8 cellular contexts compared by ENCODE assay signal in the genomic region with DNA sequence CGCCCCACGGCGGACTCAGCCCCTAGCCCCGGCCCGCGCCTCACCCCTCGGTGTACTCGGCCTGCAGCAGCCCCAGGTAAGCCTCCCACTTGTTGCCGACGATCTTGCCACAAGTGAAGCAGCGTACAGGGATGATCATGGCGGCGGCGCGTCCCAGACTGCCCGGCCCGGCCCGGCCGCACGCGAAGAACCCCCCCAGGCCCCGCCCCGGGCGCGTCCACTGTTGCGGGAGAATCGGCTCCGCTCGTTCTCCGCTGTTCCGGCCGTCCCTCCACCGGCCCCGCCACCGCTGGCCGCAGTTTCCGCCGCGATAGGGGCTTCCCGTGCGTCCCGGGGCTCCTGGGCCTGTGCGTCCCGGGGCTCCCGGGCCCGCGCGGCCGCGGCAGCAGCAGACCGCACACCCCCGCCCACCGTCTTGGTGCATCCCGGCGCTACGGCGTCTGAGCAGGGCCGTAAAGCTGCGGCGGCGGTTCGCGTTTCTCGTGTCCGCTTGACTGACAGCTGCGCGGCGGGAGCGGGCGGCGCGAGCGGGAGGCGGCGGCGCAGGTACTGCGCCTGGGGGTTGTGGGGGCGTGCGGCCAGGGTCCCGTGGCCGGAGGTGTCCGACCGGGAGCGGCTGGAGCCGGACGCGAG. TPM values are rescaled to one million over a fixed set of nuclear protein-coding genes. Genes with fewer than 3 reads are reported as not detected.
DNase-seq lines count a peak whose midpoint lies in the region; ATAC-seq and TF ChIP-seq lines count a peak whose summit lies in the region.

Gene POLR2L, minus strand, starts transcription at position 160 of the 633 bp plus-strand sequence. Its CDS starts 21 bp downstream, at position 139.
A gene with protein sequence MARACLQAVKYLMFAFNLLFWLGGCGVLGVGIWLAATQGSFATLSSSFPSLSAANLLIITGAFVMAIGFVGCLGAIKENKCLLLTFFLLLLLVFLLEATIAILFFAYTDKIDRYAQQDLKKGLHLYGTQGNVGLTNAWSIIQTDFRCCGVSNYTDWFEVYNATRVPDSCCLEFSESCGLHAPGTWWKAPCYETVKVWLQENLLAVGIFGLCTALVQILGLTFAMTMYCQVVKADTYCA (plus strand): TSS at position 483 of the 633 bp plus-strand sequence. CDS start 7,453 bp downstream, outside the sequence.

- H2AFZ ChIP-seq in OCI-LY3 (ENCODE audit: low read depth, low read length), result peak within 1 kb of the TSS; percentile 69; the same call in 1 of the 2 replicates

- TF ChIP-seq CTCF in OCI-LY3 (IDR thresholded peaks at IDR 0.05; ENCODE audit: low read depth, low read length) (no peak), mucosa of descending colon (IDR thresholded peaks at IDR 0.05) (no peak)

- H3K4me1 ChIP-seq in CD8-positive, alpha-beta memory T cell (ENCODE audit: insufficient read depth, low read length), result peaks cover 29% of the 10 kb centered on the region
- H3K4me1 ChIP-seq in OCI-LY3 (ENCODE audit: low read length), result peaks cover 26% of the 10 kb centered on the region
- H3K4me1 ChIP-seq in mucosa of descending colon (ENCODE audit: low read depth), result peaks cover 49% of the 10 kb centered on the region

- peaks cover 12% of the 10 kb centered on the region for H4K20me1 ChIP-seq in OCI-LY3 (ENCODE audit: insufficient read depth, low read length)

- no peaks in the 10 kb centered on the region for H3K9me3 Mint-ChIP-seq in CD8-positive, alpha-beta memory T cell

- no peaks in the 10 kb centered on the region for H3K36me3 ChIP-seq in CD8-positive, alpha-beta memory T cell (ENCODE audit: insufficient read depth, low read length)
- H3K36me3 ChIP-seq in OCI-LY3 (replicated peaks; ENCODE audit: low read depth, low read length), result peaks cover 7% of the 10 kb centered on the region
- H3K36me3 ChIP-seq in mucosa of descending colon (ENCODE audit: low read depth), result no peaks in the 10 kb centered on the region

- POLR2A ChIA-PET in CD8-positive, alpha-beta memory T cell (lab: Charles Lee), result interaction anchor here (0.6 to 1.7 kb wide), 5 partner anchors 9 to 33 kb away, joined by 3 to 16 read pairs (median 6); partner anchors contain the start of genes PNPLA2 and RPLP2

- H3K4me1 Mint-ChIP-seq in CD8-positive, alpha-beta memory T cell, result peaks cover 15 to 33% (median 15%) of the 10 kb centered on the region in 3 donors

- no peaks in the 10 kb centered on the region for H3K9me3 ChIP-seq in CD8-positive, alpha-beta memory T cell (ENCODE audit: low read length)
- H3K9me3 ChIP-seq in OCI-LY3 (ENCODE audit: insufficient read depth, low read length) (no peaks in the 10 kb centered on the region), mucosa of descending colon (no peaks in the 10 kb centered on the region)

- H3K9ac ChIP-seq in OCI-LY3 (ENCODE audit: low read length), result peak within 1 kb of the TSS; percentile 85

- CTCF ChIA-PET in CD8-positive, alpha-beta memory T cell (lab: Charles Lee), result interaction anchor here (0.8 to 2.2 kb wide), 5 partner anchors 8 to 323 kb away, joined by 3 to 7 read pairs (median 3); partner anchors contain the start of gene CD151

- peak within 1 kb of the TSS; percentile 21 to 84 (median 68) for H3K27ac Mint-ChIP-seq in CD8-positive, alpha-beta memory T cell

- peaks cover 3 to 4% of the 10 kb centered on the region in 2 donors for H3K27me3 Mint-ChIP-seq in CD8-positive, alpha-beta memory T cell

- H3K4me3 Mint-ChIP-seq in CD8-positive, alpha-beta memory T cell, result peak within 1 kb of the TSS; percentile 84 to 91 (median 86)

- peaks cover 25% of the 10 kb centered on the region for H3K79me2 ChIP-seq in OCI-LY3 (ENCODE audit: low read length)

- H3K4me3 ChIP-seq in CD8-positive, alpha-beta memory T cell (ENCODE audit: low read length), result peak within 1 kb of the TSS; percentile 74
- H3K4me3 ChIP-seq in OCI-LY3 (ENCODE audit: low read length) (peak within 1 kb of the TSS; percentile 96), mucosa of descending colon (peak within 1 kb of the TSS; percentile 90)

- peak; percentile 79 to 90 (median 82) for DNase-seq in CD8-positive, alpha-beta memory T cell
- peak; percentile 85 for DNase-seq in HK-2 (ENCODE audit: unreplicated experiment)
- peak; percentile 86 for DNase-seq in activated T-cell treated with anti-CD3 and anti-CD28 coated beads for 4 hours
- peak; percentile 59 for DNase-seq in epithelial cell of prostate (ENCODE audit: low read depth, low spot score)
- peak; percentile 92 to 95 (median 93) for DNase-seq in mucosa of descending colon
- peak; percentile 72 to 79 for DNase-seq in stimulated activated CD8-positive, alpha-beta memory T cell treated with anti-CD3 and anti-CD28 coated beads, Interleukin-4, amount 100 ng/mL, for 1 hour (ENCODE audit: low read depth in 2 of 2, low spot score in 1 of 2)

- H3K27ac ChIP-seq in CD8-positive, alpha-beta memory T cell (ENCODE audit: low read depth, low read length), result peak within 1 kb of the TSS; percentile 74
- H3K27ac ChIP-seq in OCI-LY3 (ENCODE audit: low read length) (peak within 1 kb of the TSS; percentile 54), epithelial cell of prostate (peak within 1 kb of the TSS; percentile 85)

- peak; percentile 63 for ATAC-seq in GM19455 (IDR thresholded peaks at IDR 0.05; ENCODE audit: unreplicated experiment)
- peak; percentile 78 for ATAC-seq in mucosa of descending colon

- no peaks in the 10 kb centered on the region for H3K27me3 ChIP-seq in CD8-positive, alpha-beta memory T cell (ENCODE audit: insufficient read depth, low read length, poor library complexity, severe bottlenecking)
- no peaks in the 10 kb centered on the region; the same call in 1 of the 2 replicates for H3K27me3 ChIP-seq in OCI-LY3 (ENCODE audit: low read depth, low read length)

- peaks cover 0 to 33% (median 0%) of the 10 kb centered on the region in 3 donors for H3K36me3 Mint-ChIP-seq in CD8-positive, alpha-beta memory T cell

- H3K4me2 ChIP-seq in OCI-LY3 (ENCODE audit: low read length), result peak within 1 kb of the TSS; percentile 83

- intact Hi-C loops in mucosa of descending colon (cut with DNase I, micrococcal nuclease), result no loop called here

RNA-seq across cellular contexts. Expression of gene POLR2L, which starts in this region (rescaled TPM):
- 100 to 1,000 TPM; 178 to 182 TPM for total RNA-seq in CD8-positive, alpha-beta memory T cell
- 114 TPM for polyA plus RNA-seq in CD8-positive, alpha-beta memory T cell
- total RNA-seq in mucosa of descending colon, result 10 to 100 TPM; 67.1 to 86.8 (median 82.1) TPM

RNA-seq across cellular contexts. Expression of the second gene that starts in this region (rescaled TPM):
- 1 to 10 TPM; 8.8 to 9.4 TPM for total RNA-seq in CD8-positive, alpha-beta memory T cell
- 4.4 TPM for polyA plus RNA-seq in CD8-positive, alpha-beta memory T cell
- 10 to 100 TPM in 2 of 3 donors, 1 to 10 TPM in 1; 9.2 to 42.4 (median 24.7) TPM for total RNA-seq in mucosa of descending colon

Comparison
In these comparisons a context has a peak if more than half of its experiments do, and no peak if none do; other contexts are left out.
1. Peak in every context shown above with its lines: DNase-seq, ATAC-seq, H3K4me3 ChIP-seq and H3K27ac ChIP-seq.